Comparison of ENCODE assay signal across 1 cellular context in the genomic region with DNA sequence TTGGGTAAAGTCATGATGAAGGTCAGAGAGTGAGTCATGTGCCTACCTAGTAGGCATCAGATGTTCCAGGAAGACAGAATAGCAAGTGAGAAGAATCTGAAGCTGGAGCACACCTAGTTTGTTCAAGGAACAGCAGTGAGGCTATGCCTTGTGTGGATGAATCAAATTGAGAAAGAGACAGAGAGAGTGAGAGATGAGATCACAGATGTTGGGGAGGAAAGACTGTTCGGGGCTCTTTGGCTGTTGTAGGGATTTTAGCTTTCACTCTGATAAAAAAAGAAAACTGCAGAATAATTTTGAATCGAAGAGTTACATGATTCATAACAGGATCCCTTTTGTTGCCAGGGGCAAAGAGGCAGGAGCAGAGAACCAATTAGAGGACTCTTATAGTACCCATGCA.
TF ChIP-seq lines count a peak whose summit lies in the region.

No MANE protein-coding gene starts in this region.

TF ChIP-seq in GM12878, 131 proteins besides CTCF, POLR2A, EP300 and RAD21 (continued from another document and continues in another):
- TF ChIP-seq MYC (IDR thresholded peaks at IDR 0.05; ENCODE audit: insufficient read depth, insufficient read length, insufficient replicate concordance, low read length, severe bottlenecking) (no peak), NR2C1 (IDR thresholded peaks at IDR 0.05) (no peak), SMARCA5 (IDR thresholded peaks at IDR 0.05) (no peak), IKZF1 (conservative IDR thresholded peaks at IDR 0.05) (no peak), RUNX3 (IDR thresholded peaks at IDR 0.05; ENCODE audit: low read length) (no peak), TARDBP (IDR thresholded peaks at IDR 0.05; ENCODE audit: borderline replicate concordance) (no peak), KAT2A (conservative IDR thresholded peaks at IDR 0.05; ENCODE audit: control insufficient read depth, low read depth, low read length) (no peak), ZNF274 (IDR thresholded peaks at IDR 0.05; ENCODE audit: insufficient read depth, insufficient read length) (no peak), CBX3 (IDR thresholded peaks at IDR 0.05; ENCODE audit: borderline replicate concordance, low read depth) (no peak), IRF4 (IDR thresholded peaks at IDR 0.05; ENCODE audit: low read depth, low read length) (0 out of 2 replicates have a peak, but pooled peaks have one; percentile 26), FOXM1 (IDR thresholded peaks at IDR 0.05; ENCODE audit: low read depth, low read length) (peak; percentile 17; the same call in 1 of the 2 replicates), EED (IDR thresholded peaks at IDR 0.05; ENCODE audit: low read depth) (peak; percentile 73), RAD51 (IDR thresholded peaks at IDR 0.05) (no peak), ZNF24 (IDR thresholded peaks at IDR 0.05) (no peak), ZNF384 (IDR thresholded peaks at IDR 0.05; ENCODE audit: borderline replicate concordance, low read depth, low read length) (no peak), YBX1 (IDR thresholded peaks at IDR 0.05) (no peak), HDGF (IDR thresholded peaks at IDR 0.05) (no peak), SRF (IDR thresholded peaks at IDR 0.05; ENCODE audit: low read depth in 2 of 2, low read length in 2 of 2) (no peak), SIX5 (IDR thresholded peaks at IDR 0.05; ENCODE audit: low read depth, low read length, severe bottlenecking) (no peak), CREM (IDR thresholded peaks at IDR 0.05; ENCODE audit: low read depth) (peak; percentile 63; the same call in 1 of the 2 replicates), SREBF1 (IDR thresholded peaks at IDR 0.05; ENCODE audit: low read length) (no peak), SUZ12 (IDR thresholded peaks at IDR 0.05; ENCODE audit: unreplicated experiment) (no peak), NBN (IDR thresholded peaks at IDR 0.05) (no peak), MTA2 (IDR thresholded peaks at IDR 0.05; ENCODE audit: low read depth) (no peak), NR2F1 (conservative IDR thresholded peaks at IDR 0.05) (no peak), ETV6 (conservative IDR thresholded peaks at IDR 0.05 in 1 of 2, IDR thresholded peaks at IDR 0.05 in 1 of 2; ENCODE audit: borderline replicate concordance in 1 of 2, low read depth in 1 of 2) (peak in 1 of 2 experiments; percentile 28; a peak in 1 of 4 replicates), ATF7 (IDR thresholded peaks at IDR 0.05; ENCODE audit: low read depth) (no peak), RFX5 (IDR thresholded peaks at IDR 0.05; ENCODE audit: low read depth, low read length) (no peak), NFIC (IDR thresholded peaks at IDR 0.05; ENCODE audit: low read depth, low read length) (peak; percentile 72; the same call in 1 of the 2 replicates), POLR2AphosphoS2 (IDR thresholded peaks at IDR 0.05; ENCODE audit: low read depth, low read length) (no peak), NFXL1 (IDR thresholded peaks at IDR 0.05; ENCODE audit: borderline replicate concordance) (no peak)
- TF ChIP-seq, protein P1, sequence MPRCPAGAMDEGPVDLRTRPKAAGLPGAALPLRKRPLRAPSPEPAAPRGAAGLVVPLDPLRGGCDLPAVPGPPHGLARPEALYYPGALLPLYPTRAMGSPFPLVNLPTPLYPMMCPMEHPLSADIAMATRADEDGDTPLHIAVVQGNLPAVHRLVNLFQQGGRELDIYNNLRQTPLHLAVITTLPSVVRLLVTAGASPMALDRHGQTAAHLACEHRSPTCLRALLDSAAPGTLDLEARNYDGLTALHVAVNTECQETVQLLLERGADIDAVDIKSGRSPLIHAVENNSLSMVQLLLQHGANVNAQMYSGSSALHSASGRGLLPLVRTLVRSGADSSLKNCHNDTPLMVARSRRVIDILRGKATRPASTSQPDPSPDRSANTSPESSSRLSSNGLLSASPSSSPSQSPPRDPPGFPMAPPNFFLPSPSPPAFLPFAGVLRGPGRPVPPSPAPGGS (IDR thresholded peaks at IDR 0.05; ENCODE audit: borderline replicate concordance, insufficient read depth, low read depth, low read length, poor library complexity, severe bottlenecking) = no peak
- TF ChIP-seq, protein P2, sequence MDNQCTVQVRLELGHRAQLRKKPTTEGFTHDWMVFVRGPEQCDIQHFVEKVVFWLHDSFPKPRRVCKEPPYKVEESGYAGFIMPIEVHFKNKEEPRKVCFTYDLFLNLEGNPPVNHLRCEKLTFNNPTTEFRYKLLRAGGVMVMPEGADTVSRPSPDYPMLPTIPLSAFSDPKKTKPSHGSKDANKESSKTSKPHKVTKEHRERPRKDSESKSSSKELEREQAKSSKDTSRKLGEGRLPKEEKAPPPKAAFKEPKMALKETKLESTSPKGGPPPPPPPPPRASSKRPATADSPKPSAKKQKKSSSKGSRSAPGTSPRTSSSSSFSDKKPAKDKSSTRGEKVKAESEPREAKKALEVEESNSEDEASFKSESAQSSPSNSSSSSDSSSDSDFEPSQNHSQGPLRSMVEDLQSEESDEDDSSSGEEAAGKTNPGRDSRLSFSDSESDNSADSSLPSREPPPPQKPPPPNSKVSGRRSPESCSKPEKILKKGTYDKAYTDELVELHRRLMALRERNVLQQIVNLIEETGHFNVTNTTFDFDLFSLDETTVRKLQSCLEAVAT (IDR thresholded peaks at IDR 0.05) = no peak
- TF ChIP-seq, protein P3, sequence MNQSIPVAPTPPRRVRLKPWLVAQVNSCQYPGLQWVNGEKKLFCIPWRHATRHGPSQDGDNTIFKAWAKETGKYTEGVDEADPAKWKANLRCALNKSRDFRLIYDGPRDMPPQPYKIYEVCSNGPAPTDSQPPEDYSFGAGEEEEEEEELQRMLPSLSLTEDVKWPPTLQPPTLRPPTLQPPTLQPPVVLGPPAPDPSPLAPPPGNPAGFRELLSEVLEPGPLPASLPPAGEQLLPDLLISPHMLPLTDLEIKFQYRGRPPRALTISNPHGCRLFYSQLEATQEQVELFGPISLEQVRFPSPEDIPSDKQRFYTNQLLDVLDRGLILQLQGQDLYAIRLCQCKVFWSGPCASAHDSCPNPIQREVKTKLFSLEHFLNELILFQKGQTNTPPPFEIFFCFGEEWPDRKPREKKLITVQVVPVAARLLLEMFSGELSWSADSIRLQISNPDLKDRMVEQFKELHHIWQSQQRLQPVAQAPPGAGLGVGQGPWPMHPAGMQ (IDR thresholded peaks at IDR 0.05; ENCODE audit: borderline replicate concordance) = no peak
- TF ChIP-seq, protein P4, sequence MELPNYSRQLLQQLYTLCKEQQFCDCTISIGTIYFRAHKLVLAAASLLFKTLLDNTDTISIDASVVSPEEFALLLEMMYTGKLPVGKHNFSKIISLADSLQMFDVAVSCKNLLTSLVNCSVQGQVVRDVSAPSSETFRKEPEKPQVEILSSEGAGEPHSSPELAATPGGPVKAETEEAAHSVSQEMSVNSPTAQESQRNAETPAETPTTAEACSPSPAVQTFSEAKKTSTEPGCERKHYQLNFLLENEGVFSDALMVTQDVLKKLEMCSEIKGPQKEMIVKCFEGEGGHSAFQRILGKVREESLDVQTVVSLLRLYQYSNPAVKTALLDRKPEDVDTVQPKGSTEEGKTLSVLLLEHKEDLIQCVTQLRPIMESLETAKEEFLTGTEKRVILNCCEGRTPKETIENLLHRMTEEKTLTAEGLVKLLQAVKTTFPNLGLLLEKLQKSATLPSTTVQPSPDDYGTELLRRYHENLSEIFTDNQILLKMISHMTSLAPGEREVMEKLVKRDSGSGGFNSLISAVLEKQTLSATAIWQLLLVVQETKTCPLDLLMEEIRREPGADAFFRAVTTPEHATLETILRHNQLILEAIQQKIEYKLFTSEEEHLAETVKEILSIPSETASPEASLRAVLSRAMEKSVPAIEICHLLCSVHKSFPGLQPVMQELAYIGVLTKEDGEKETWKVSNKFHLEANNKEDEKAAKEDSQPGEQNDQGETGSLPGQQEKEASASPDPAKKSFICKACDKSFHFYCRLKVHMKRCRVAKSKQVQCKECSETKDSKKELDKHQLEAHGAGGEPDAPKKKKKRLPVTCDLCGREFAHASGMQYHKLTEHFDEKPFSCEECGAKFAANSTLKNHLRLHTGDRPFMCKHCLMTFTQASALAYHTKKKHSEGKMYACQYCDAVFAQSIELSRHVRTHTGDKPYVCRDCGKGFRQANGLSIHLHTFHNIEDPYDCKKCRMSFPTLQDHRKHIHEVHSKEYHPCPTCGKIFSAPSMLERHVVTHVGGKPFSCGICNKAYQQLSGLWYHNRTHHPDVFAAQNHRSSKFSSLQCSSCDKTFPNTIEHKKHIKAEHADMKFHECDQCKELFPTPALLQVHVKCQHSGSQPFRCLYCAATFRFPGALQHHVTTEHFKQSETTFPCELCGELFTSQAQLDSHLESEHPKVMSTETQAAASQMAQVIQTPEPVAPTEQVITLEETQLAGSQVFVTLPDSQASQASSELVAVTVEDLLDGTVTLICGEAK (IDR thresholded peaks at IDR 0.05; ENCODE audit: borderline replicate concordance) = no peak
- TF ChIP-seq, protein P5, sequence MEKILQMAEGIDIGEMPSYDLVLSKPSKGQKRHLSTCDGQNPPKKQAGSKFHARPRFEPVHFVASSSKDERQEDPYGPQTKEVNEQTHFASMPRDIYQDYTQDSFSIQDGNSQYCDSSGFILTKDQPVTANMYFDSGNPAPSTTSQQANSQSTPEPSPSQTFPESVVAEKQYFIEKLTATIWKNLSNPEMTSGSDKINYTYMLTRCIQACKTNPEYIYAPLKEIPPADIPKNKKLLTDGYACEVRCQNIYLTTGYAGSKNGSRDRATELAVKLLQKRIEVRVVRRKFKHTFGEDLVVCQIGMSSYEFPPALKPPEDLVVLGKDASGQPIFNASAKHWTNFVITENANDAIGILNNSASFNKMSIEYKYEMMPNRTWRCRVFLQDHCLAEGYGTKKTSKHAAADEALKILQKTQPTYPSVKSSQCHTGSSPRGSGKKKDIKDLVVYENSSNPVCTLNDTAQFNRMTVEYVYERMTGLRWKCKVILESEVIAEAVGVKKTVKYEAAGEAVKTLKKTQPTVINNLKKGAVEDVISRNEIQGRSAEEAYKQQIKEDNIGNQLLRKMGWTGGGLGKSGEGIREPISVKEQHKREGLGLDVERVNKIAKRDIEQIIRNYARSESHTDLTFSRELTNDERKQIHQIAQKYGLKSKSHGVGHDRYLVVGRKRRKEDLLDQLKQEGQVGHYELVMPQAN (conservative IDR thresholded peaks at IDR 0.05) = no peak
- TF ChIP-seq, protein P6, sequence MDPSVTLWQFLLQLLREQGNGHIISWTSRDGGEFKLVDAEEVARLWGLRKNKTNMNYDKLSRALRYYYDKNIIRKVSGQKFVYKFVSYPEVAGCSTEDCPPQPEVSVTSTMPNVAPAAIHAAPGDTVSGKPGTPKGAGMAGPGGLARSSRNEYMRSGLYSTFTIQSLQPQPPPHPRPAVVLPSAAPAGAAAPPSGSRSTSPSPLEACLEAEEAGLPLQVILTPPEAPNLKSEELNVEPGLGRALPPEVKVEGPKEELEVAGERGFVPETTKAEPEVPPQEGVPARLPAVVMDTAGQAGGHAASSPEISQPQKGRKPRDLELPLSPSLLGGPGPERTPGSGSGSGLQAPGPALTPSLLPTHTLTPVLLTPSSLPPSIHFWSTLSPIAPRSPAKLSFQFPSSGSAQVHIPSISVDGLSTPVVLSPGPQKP (IDR thresholded peaks at IDR 0.05; ENCODE audit: low read depth, low read length) = no peak
- TF ChIP-seq, protein P7, sequence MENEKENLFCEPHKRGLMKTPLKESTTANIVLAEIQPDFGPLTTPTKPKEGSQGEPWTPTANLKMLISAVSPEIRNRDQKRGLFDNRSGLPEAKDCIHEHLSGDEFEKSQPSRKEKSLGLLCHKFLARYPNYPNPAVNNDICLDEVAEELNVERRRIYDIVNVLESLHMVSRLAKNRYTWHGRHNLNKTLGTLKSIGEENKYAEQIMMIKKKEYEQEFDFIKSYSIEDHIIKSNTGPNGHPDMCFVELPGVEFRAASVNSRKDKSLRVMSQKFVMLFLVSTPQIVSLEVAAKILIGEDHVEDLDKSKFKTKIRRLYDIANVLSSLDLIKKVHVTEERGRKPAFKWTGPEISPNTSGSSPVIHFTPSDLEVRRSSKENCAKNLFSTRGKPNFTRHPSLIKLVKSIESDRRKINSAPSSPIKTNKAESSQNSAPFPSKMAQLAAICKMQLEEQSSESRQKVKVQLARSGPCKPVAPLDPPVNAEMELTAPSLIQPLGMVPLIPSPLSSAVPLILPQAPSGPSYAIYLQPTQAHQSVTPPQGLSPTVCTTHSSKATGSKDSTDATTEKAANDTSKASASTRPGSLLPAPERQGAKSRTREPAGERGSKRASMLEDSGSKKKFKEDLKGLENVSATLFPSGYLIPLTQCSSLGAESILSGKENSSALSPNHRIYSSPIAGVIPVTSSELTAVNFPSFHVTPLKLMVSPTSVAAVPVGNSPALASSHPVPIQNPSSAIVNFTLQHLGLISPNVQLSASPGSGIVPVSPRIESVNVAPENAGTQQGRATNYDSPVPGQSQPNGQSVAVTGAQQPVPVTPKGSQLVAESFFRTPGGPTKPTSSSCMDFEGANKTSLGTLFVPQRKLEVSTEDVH (IDR thresholded peaks at IDR 0.05; ENCODE audit: low read depth, partially characterized antibody) = no peak
- TF ChIP-seq, protein P8, sequence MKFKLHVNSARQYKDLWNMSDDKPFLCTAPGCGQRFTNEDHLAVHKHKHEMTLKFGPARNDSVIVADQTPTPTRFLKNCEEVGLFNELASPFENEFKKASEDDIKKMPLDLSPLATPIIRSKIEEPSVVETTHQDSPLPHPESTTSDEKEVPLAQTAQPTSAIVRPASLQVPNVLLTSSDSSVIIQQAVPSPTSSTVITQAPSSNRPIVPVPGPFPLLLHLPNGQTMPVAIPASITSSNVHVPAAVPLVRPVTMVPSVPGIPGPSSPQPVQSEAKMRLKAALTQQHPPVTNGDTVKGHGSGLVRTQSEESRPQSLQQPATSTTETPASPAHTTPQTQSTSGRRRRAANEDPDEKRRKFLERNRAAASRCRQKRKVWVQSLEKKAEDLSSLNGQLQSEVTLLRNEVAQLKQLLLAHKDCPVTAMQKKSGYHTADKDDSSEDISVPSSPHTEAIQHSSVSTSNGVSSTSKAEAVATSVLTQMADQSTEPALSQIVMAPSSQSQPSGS (IDR thresholded peaks at IDR 0.05; ENCODE audit: low read length) = no peak
- TF ChIP-seq, protein P9, sequence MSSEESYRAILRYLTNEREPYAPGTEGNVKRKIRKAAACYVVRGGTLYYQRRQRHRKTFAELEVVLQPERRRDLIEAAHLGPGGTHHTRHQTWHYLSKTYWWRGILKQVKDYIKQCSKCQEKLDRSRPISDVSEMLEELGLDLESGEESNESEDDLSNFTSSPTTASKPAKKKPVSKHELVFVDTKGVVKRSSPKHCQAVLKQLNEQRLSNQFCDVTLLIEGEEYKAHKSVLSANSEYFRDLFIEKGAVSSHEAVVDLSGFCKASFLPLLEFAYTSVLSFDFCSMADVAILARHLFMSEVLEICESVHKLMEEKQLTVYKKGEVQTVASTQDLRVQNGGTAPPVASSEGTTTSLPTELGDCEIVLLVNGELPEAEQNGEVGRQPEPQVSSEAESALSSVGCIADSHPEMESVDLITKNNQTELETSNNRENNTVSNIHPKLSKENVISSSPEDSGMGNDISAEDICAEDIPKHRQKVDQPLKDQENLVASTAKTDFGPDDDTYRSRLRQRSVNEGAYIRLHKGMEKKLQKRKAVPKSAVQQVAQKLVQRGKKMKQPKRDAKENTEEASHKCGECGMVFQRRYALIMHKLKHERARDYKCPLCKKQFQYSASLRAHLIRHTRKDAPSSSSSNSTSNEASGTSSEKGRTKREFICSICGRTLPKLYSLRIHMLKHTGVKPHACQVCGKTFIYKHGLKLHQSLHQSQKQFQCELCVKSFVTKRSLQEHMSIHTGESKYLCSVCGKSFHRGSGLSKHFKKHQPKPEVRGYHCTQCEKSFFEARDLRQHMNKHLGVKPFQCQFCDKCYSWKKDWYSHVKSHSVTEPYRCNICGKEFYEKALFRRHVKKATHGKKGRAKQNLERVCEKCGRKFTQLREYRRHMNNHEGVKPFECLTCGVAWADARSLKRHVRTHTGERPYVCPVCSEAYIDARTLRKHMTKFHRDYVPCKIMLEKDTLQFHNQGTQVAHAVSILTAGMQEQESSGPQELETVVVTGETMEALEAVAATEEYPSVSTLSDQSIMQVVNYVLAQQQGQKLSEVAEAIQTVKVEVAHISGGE (CRISPR knock-in tag; IDR thresholded peaks at IDR 0.05) = no peak
